In genomic region chr21:39637971-39638628, GRCh38 we compare ENCODE assay signal across 20 cellular contexts. TPM values are rescaled to one million over a fixed set of nuclear protein-coding genes. Genes with fewer than 3 reads are reported as not detected.
DNase-seq lines count a peak whose midpoint lies in the region; ATAC-seq and TF ChIP-seq lines count a peak whose summit lies in the region.
"Had no signal": no experiment of that assay in that cellular context is flagged by ENCODE, and none has a peak within 500 bp of the region (broad histone marks: within the 10 kb centered on the region; RNA-seq: fewer than 3 reads in every experiment).

No MANE protein-coding gene starts in this region.

- no peaks in the 10 kb centered on the region for H4K20me1 ChIP-seq in HCT116 (ENCODE audit: insufficient read depth)
- no peaks in the 10 kb centered on the region for H4K20me1 ChIP-seq in hepatocyte (ENCODE audit: insufficient read depth, poor library complexity, severe bottlenecking)
- no peaks in the 10 kb centered on the region for H4K20me1 ChIP-seq in GM23248 (ENCODE audit: insufficient read depth)

- BruUV-seq in HCT116 (replicated peaks; lab: Mats Ljungman, UMichigan), result no TSS peak

- H3K36me3 ChIP-seq in HCT116 (ENCODE audit: control insufficient read depth in 1 of 2, insufficient read depth in 2 of 2, low read length in 2 of 2) (no peaks in the 10 kb centered on the region), hepatocyte (replicated peaks; ENCODE audit: insufficient read depth, low read depth) (no peaks in the 10 kb centered on the region), skeletal muscle satellite cell (ENCODE audit: insufficient read depth, low read length) (no peaks in the 10 kb centered on the region), GM23248 (ENCODE audit: low read depth) (no peaks in the 10 kb centered on the region)
- H3K36me3 ChIP-seq: heart left ventricle, sigmoid colon had no signal

- H3K4me1 ChIP-seq in HCT116 (ENCODE audit: control insufficient read depth in 1 of 2, insufficient read depth in 2 of 2, low read length in 2 of 2) (peaks cover 19 to 42% of the 10 kb centered on the region in 2 experiments), hepatocyte (ENCODE audit: insufficient read depth) (peaks cover 20% of the 10 kb centered on the region), skeletal muscle satellite cell (ENCODE audit: control insufficient read depth, insufficient read depth, low read length) (peaks cover 34% of the 10 kb centered on the region), GM23248 (ENCODE audit: insufficient read depth) (peaks cover 12% of the 10 kb centered on the region)
- H3K4me1 ChIP-seq: heart left ventricle, sigmoid colon had no signal

- WGBS in hepatocyte (ENCODE audit: low lambda C conversion rate, missing lambda C conversion rate), result 83% methylated on average over 17 of the region's 17 CpGs
- 53 to 56% methylated on average over 17 of the region's 17 CpGs for WGBS in GM23248 (ENCODE audit: low coverage in 1 of 2, low lambda C conversion rate in 2 of 2, missing lambda C conversion rate in 2 of 2), 2 experiments

- DNase-seq in HCT116 (ENCODE audit: low read depth, low spot score) (no peak), SW480 (ENCODE audit: low spot score) (peak; percentile 78), hepatocyte (ENCODE audit: low spot score) (no peak), GM23248 (no peak)
- DNase-seq: activated CD4-positive, alpha-beta memory T cell treated with anti-CD3 and anti-CD28 coated beads for 36 hours; activated T-cell treated with anti-CD3 and anti-CD28 coated beads, Interleukin-2, amount 50 U/mL, for 24 hours; GDM1; heart left ventricle; islet precursor cell; Karpas-422; NCI-H1105; nucleus accumbens; sigmoid colon; stimulated activated CD4-positive, alpha-beta T cell treated with anti-CD3 and anti-CD28 coated beads, Interleukin-2, amount 100 ng/mL, for 48 hours; SW 1271 had no signal

- H3K27ac ChIP-seq in HCT116 (ENCODE audit: low read depth, low read length), result no peak overlapping the region
- H3K27ac ChIP-seq in hepatocyte, result peak overlapping the region; percentile 90
- no peak overlapping the region for H3K27ac ChIP-seq in GM23248
- H3K27ac ChIP-seq: heart left ventricle, sigmoid colon had no signal

- H3K4me2 ChIP-seq in HCT116 (ENCODE audit: low read length), result peak overlapping the region; percentile 52
- H3K4me2 ChIP-seq in hepatocyte, result peak overlapping the region; percentile 52
- H3K4me2 ChIP-seq in skeletal muscle satellite cell (ENCODE audit: low read length), result peak overlapping the region; percentile 34
- no peak overlapping the region for H3K4me2 ChIP-seq in GM23248 (ENCODE audit: unreplicated experiment)

- POLR2A ChIA-PET in HCT116 (lab: Charles Lee), result interaction anchor here (1.0 kb wide), 1 partner anchor 9 kb away, joined by 5 read pairs; no protein-coding TSS in a partner anchor

- H2AFZ ChIP-seq in HCT116 (ENCODE audit: low read depth, low read length, poor library complexity, severe bottlenecking) (no peak overlapping the region), hepatocyte (no peak overlapping the region), GM23248 (no peak overlapping the region)

- H3K9me3 ChIP-seq in HCT116 (ENCODE audit: control insufficient read depth in 1 of 2, insufficient read depth in 1 of 2, low read depth in 1 of 2, low read length in 2 of 2) (no peaks in the 10 kb centered on the region), hepatocyte (ENCODE audit: low read depth) (no peaks in the 10 kb centered on the region), skeletal muscle satellite cell (replicated peaks; ENCODE audit: low read length) (no peaks in the 10 kb centered on the region), GM23248 (ENCODE audit: low read depth) (no peaks in the 10 kb centered on the region)
- H3K9me3 ChIP-seq: heart left ventricle, sigmoid colon had no signal

- intact Hi-C loops in HCT116 (cut with micrococcal nuclease), result loop anchor here (10.0 kb wide), 1 partner anchor 453 kb away; the partner anchor contains the start of gene PSMG1

- TF ChIP-seq CTCF in HCT116 (IDR thresholded peaks at IDR 0.05 in 2 of 3, conservative IDR thresholded peaks at IDR 0.05 in 1 of 3; ENCODE audit: borderline replicate concordance in 1 of 3, insufficient read depth in 1 of 3, low read depth in 2 of 3, low read length in 2 of 3), result no peak
- no peak for TF ChIP-seq CTCF in hepatocyte (IDR thresholded peaks at IDR 0.05; ENCODE audit: poor library complexity)

- H3K9ac ChIP-seq in HCT116 (ENCODE audit: low read length) (no peak overlapping the region), skeletal muscle satellite cell (ENCODE audit: low read depth, low read length) (no peak overlapping the region), GM23248 (no peak overlapping the region)

- no peak overlapping the region for H3K4me3 ChIP-seq in HCT116 (replicated peaks in 1 of 2; ENCODE audit: low read depth in 1 of 2, low read length in 2 of 2)
- no peak overlapping the region for H3K4me3 ChIP-seq in hepatocyte
- H3K4me3 ChIP-seq in skeletal muscle satellite cell (ENCODE audit: low read length), result no peak overlapping the region
- H3K4me3 ChIP-seq in GM23248, result no peak overlapping the region
- H3K4me3 ChIP-seq: GM12878, heart left ventricle, sigmoid colon had no signal

- H3F3A ChIP-seq in GM23248 (ENCODE audit: insufficient read depth), result peaks cover 13% of the 10 kb centered on the region; the same call in 1 of the 2 replicates

- RAD21 ChIA-PET in HCT116 (lab: Charles Lee; ENCODE audit: low non-redundant PET in 1 of 2, low total read pairs in 2 of 2, uncharacterized antibody in 2 of 2, unreplicated experiment in 2 of 2), result no interaction called here

- CTCF ChIA-PET in HCT116 (lab: Charles Lee), result no interaction called here

- in situ Hi-C loops in GM23248 (cut with MboI), result no loop called here

- H3K79me2 ChIP-seq in HCT116 (ENCODE audit: insufficient read depth, low read length), result no peaks in the 10 kb centered on the region
- H3K79me2 ChIP-seq in hepatocyte, result peaks cover 12% of the 10 kb centered on the region
- no peaks in the 10 kb centered on the region for H3K79me2 ChIP-seq in GM23248 (ENCODE audit: insufficient read depth)

- TF ChIP-seq POLR2A in HCT116 (IDR thresholded peaks at IDR 0.05; ENCODE audit: borderline replicate concordance, extremely low read depth, insufficient read depth, insufficient read length), result no peak

- H3K9me2 ChIP-seq in HCT116 (ENCODE audit: insufficient read depth) (no peaks in the 10 kb centered on the region), hepatocyte (replicated peaks; ENCODE audit: insufficient read depth) (no peaks in the 10 kb centered on the region), GM23248 (ENCODE audit: insufficient read depth) (no peaks in the 10 kb centered on the region)

- ATAC-seq in HCT116, result no peak
- ATAC-seq in GM21526 (IDR thresholded peaks at IDR 0.05; ENCODE audit: low FRiP score, unreplicated experiment), result no peak
- ATAC-seq in GM18909 (IDR thresholded peaks at IDR 0.05; ENCODE audit: poor library complexity, unreplicated experiment), result no peak
- ATAC-seq in GM19397 (IDR thresholded peaks at IDR 0.05; ENCODE audit: unreplicated experiment), result no peak
- ATAC-seq: GM12878, heart left ventricle had no signal

- H3K27me3 ChIP-seq in HCT116 (ENCODE audit: insufficient read depth, low read length), result no peaks in the 10 kb centered on the region
- no peaks in the 10 kb centered on the region for H3K27me3 ChIP-seq in hepatocyte
- H3K27me3 ChIP-seq in skeletal muscle satellite cell (ENCODE audit: control insufficient read depth, insufficient read depth, low read length), result peaks cover 7% of the 10 kb centered on the region
- H3K27me3 ChIP-seq in GM23248 (replicated peaks; ENCODE audit: insufficient read depth), result no peaks in the 10 kb centered on the region
- H3K27me3 ChIP-seq: sigmoid colon had no signal

- TF ChIP-seq RAD21 in HCT116 (IDR thresholded peaks at IDR 0.05; ENCODE audit: low read depth), result no peak

TF ChIP-seq in HCT116, 20 proteins besides CTCF, POLR2A, EP300 and RAD21:
- TF ChIP-seq CEBPB (IDR thresholded peaks at IDR 0.05; ENCODE audit: low read depth) (no peak), EGR1 (IDR thresholded peaks at IDR 0.05; ENCODE audit: low read depth) (no peak), JUND (IDR thresholded peaks at IDR 0.05) (no peak), SRF (IDR thresholded peaks at IDR 0.05; ENCODE audit: low read depth) (no peak)
- TF ChIP-seq, protein P1, sequence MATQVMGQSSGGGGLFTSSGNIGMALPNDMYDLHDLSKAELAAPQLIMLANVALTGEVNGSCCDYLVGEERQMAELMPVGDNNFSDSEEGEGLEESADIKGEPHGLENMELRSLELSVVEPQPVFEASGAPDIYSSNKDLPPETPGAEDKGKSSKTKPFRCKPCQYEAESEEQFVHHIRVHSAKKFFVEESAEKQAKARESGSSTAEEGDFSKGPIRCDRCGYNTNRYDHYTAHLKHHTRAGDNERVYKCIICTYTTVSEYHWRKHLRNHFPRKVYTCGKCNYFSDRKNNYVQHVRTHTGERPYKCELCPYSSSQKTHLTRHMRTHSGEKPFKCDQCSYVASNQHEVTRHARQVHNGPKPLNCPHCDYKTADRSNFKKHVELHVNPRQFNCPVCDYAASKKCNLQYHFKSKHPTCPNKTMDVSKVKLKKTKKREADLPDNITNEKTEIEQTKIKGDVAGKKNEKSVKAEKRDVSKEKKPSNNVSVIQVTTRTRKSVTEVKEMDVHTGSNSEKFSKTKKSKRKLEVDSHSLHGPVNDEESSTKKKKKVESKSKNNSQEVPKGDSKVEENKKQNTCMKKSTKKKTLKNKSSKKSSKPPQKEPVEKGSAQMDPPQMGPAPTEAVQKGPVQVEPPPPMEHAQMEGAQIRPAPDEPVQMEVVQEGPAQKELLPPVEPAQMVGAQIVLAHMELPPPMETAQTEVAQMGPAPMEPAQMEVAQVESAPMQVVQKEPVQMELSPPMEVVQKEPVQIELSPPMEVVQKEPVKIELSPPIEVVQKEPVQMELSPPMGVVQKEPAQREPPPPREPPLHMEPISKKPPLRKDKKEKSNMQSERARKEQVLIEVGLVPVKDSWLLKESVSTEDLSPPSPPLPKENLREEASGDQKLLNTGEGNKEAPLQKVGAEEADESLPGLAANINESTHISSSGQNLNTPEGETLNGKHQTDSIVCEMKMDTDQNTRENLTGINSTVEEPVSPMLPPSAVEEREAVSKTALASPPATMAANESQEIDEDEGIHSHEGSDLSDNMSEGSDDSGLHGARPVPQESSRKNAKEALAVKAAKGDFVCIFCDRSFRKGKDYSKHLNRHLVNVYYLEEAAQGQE (IDR thresholded peaks at IDR 0.05; ENCODE audit: low read depth), result no peak

RNA-seq across cellular contexts. Expression of gene B3GALT5, which starts 25.4 kb away (rescaled TPM):
- total RNA-seq in HCT116 (2021; ENCODE audit: unreplicated experiment), result 1.2 TPM
- polyA plus RNA-seq in HCT116 (2012), result 0.79 and 1.0 TPM in 2 replicates
- 7.0 and 8.1 TPM in 2 replicates for total RNA-seq in hepatocyte
- polyA plus RNA-seq in hepatocyte, result 2.0 and 3.1 TPM in 2 replicates
- not detected in 2 replicates for total RNA-seq in skeletal muscle satellite cell (2012; rRNA removed)
- not detected in 2 replicates for total RNA-seq in GM23248 (2014; rRNA removed; shearing (Covaris generic))
- polyA plus RNA-seq in GM23248 (2016; fragmentation: Nextera tagmentation; extraction: Ambion mirVana), result not detected in 2 replicates
- total RNA-seq: activated CD4-positive, alpha-beta memory T cell treated with anti-CD3 and anti-CD28 coated beads for 36 hours had no signal
